In the genomic region with DNA sequence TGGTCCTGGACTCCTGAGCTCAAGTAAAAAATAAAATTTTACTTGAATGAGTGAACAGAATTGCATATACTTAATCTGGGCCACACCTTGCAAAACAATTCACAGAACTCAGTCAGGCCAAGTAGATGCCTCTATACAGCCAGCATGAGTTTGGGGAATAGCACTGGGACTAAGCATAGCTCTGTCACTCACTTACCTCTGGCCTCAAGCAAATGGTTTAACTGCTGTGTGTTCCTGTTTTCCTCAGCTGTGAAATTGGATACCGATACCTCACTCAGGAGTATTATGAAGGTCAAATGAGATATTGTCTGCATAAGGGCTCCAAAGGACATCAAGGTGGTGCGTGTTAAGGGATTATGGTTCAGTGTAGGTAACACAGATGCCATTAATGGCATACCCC, we compare ENCODE assay signal across 18 cellular contexts. TPM values are rescaled to one million over a fixed set of nuclear protein-coding genes. Genes with fewer than 3 reads are reported as not detected.
"Had no signal": no experiment of that assay in that cellular context is flagged by ENCODE, and none has a peak within 500 bp of the region (broad histone marks: within the 10 kb centered on the region; RNA-seq: fewer than 3 reads in every experiment).

No MANE protein-coding gene starts in this region.

- H3K4me3 ChIP-seq: colonic mucosa, heart right ventricle, right atrium auricular region, sigmoid colon, tibial nerve had no signal

- H3K27ac ChIP-seq: colonic mucosa, heart right ventricle, right atrium auricular region, sigmoid colon, tibial nerve had no signal

- ATAC-seq: heart right ventricle; naive thymus-derived CD4-positive, alpha-beta T cell; stimulated activated effector memory CD8-positive, alpha-beta T cell treated with anti-CD3 and anti-CD28 coated beads, Interleukin-12 subunit alpha, Interleukin-12 subunit beta, amount 100 ng/mL, for 72 hours had no signal

- H3K9me3 Mint-ChIP-seq: naive thymus-derived CD4-positive, alpha-beta T cell; nephron progenitor cell; stimulated activated effector memory CD8-positive, alpha-beta T cell treated with anti-CD3 and anti-CD28 coated beads, Interleukin-12 subunit alpha, Interleukin-12 subunit beta, amount 100 ng/mL, for 72 hours; stimulated activated naive CD8-positive, alpha-beta T cell treated with anti-CD3 and anti-CD28 coated beads, Interleukin-15, Interleukin-2, amounts not matched to agents 100 ng/mL and 50 ng/mL, for 24 hours had no signal

- H3K4me1 Mint-ChIP-seq: stimulated activated effector memory CD8-positive, alpha-beta T cell treated with anti-CD3 and anti-CD28 coated beads, Interleukin-12 subunit alpha, Interleukin-12 subunit beta, amount 100 ng/mL, for 72 hours had no signal

- H3K27me3 ChIP-seq: colonic mucosa, right atrium auricular region had no signal

- H3K9me3 ChIP-seq: colonic mucosa, heart right ventricle, right atrium auricular region, sigmoid colon, tibial nerve had no signal

- H3K36me3 ChIP-seq: colonic mucosa, heart right ventricle, right atrium auricular region, sigmoid colon, tibial nerve had no signal

- H3K4me1 ChIP-seq: colonic mucosa, heart right ventricle, right atrium auricular region, sigmoid colon, tibial nerve had no signal

- H3K36me3 Mint-ChIP-seq: naive thymus-derived CD4-positive, alpha-beta T cell; stimulated activated effector memory CD8-positive, alpha-beta T cell treated with anti-CD3 and anti-CD28 coated beads, Interleukin-12 subunit alpha, Interleukin-12 subunit beta, amount 100 ng/mL, for 72 hours had no signal

- H3K4me3 Mint-ChIP-seq: naive thymus-derived CD4-positive, alpha-beta T cell; nephron progenitor cell; stimulated activated effector memory CD8-positive, alpha-beta T cell treated with anti-CD3 and anti-CD28 coated beads, Interleukin-12 subunit alpha, Interleukin-12 subunit beta, amount 100 ng/mL, for 72 hours; stimulated activated naive CD8-positive, alpha-beta T cell treated with anti-CD3 and anti-CD28 coated beads, Interleukin-15, Interleukin-2, amounts not matched to agents 100 ng/mL and 50 ng/mL, for 24 hours had no signal

- DNase-seq: colonic mucosa; effector CD4-positive, alpha-beta T cell; heart right ventricle; hypothalamus; kidney glomerular epithelial cell; naive thymus-derived CD4-positive, alpha-beta T cell; nephron progenitor cell; sigmoid colon; small intestine; stimulated activated CD4-positive, alpha-beta T cell treated with anti-CD3 and anti-CD28 coated beads, Interleukin-4, amount 100 ng/mL, for 1 hour; stimulated activated CD8-positive, alpha-beta memory T cell treated with anti-CD3 and anti-CD28 coated beads, Interleukin-4, amount 100 ng/mL, for 48 hours had no signal

- FAIRE-seq: small intestine had no signal

- H3K27ac Mint-ChIP-seq: naive thymus-derived CD4-positive, alpha-beta T cell; nephron progenitor cell; stimulated activated effector memory CD8-positive, alpha-beta T cell treated with anti-CD3 and anti-CD28 coated beads, Interleukin-12 subunit alpha, Interleukin-12 subunit beta, amount 100 ng/mL, for 72 hours; stimulated activated naive CD8-positive, alpha-beta T cell treated with anti-CD3 and anti-CD28 coated beads, Interleukin-15, Interleukin-2, amounts not matched to agents 100 ng/mL and 50 ng/mL, for 24 hours had no signal

RNA-seq across cellular contexts. Expression of gene FRMPD1, which starts 10.9 kb away (rescaled TPM):
- total RNA-seq: dermis microvascular lymphatic vessel endothelial cell; glomerular endothelial cell; mononuclear cell; naive thymus-derived CD4-positive, alpha-beta T cell had no signal
- polyA plus RNA-seq: naive thymus-derived CD4-positive, alpha-beta T cell had no signal
